Comparison of ENCODE assay signal across 1 cellular context in the genomic region with DNA sequence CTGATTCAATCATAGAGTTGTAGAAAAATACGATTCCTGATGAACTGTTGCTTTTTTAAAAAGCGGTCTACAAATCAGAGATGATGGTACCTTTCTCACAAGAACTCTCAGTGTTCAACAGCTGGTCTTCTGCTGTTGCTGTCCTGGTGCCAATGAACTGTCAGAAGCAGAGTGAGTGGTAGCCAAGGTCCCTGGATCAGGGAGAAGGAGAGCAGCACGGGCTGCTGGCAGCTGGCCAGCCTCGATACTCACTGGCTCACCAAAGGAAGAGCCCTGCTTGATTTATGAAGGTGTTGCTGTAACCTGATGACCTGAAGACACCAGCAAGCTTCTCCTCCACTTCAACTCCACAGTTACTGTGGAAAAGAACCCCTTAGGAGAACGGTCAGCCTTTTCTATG.
TF ChIP-seq lines count a peak whose summit lies in the region.

No MANE protein-coding gene starts in this region.

TF ChIP-seq in SK-N-SH, 30 proteins besides CTCF, POLR2A, EP300 and RAD21 (continued from another document):
- no peak for TF ChIP-seq TEAD4 (IDR thresholded peaks at IDR 0.05; ENCODE audit: borderline replicate concordance, insufficient read depth)
- no peak for TF ChIP-seq NFIC (IDR thresholded peaks at IDR 0.05; ENCODE audit: borderline replicate concordance)
- no peak for TF ChIP-seq YY1 (IDR thresholded peaks at IDR 0.05; ENCODE audit: low read depth)
- TF ChIP-seq RXRA (IDR thresholded peaks at IDR 0.05; ENCODE audit: borderline replicate concordance, low read depth) = no peak
TF ChIP-seq in SK-N-SH: peak in this region for 0.
